ENCODE assay signal across 8 cellular contexts in genomic region chr15:85443593-85444328, GRCh38.
DNase-seq lines count a peak whose midpoint lies in the region; ATAC-seq, FAIRE-seq and TF ChIP-seq lines count a peak whose summit lies in the region.

No MANE protein-coding gene starts in this region.

- H3K36me3 ChIP-seq in bronchial epithelial cell (ENCODE audit: control insufficient read depth, insufficient read depth, low read length) (no peaks in the 10 kb centered on the region), mesodermal cell (ENCODE audit: control insufficient read depth, insufficient read depth, low read length) (no peaks in the 10 kb centered on the region), ascending aorta (no peaks in the 10 kb centered on the region)

- H3K4me1 ChIP-seq in mesodermal cell (ENCODE audit: control insufficient read depth, insufficient read depth, low read length, poor library complexity, severe bottlenecking): peaks cover 21% of the 10 kb centered on the region
- peaks cover 0 to 9% of the 10 kb centered on the region in 2 donors for H3K4me1 ChIP-seq in ascending aorta

- no peak overlapping the region for H3K4me3 ChIP-seq in AG10803 (ENCODE audit: low read length)
- no peak overlapping the region for H3K4me3 ChIP-seq in bronchial epithelial cell (ENCODE audit: low read depth, low read length)
- no peak overlapping the region for H3K4me3 ChIP-seq in mesodermal cell (ENCODE audit: extremely low read depth, insufficient read depth, low read length, poor library complexity, severe bottlenecking)
- H3K4me3 ChIP-seq in ascending aorta: no peak overlapping the region

- ATAC-seq in GM18870 (IDR thresholded peaks at IDR 0.05; ENCODE audit: unreplicated experiment) (peak; percentile 72), HG03060 (IDR thresholded peaks at IDR 0.05; ENCODE audit: low read depth, unreplicated experiment) (peak; percentile 51)

- H3K27me3 ChIP-seq in bronchial epithelial cell (ENCODE audit: control insufficient read depth, insufficient read depth, low read length): no peaks in the 10 kb centered on the region
- no peaks in the 10 kb centered on the region for H3K27me3 ChIP-seq in ascending aorta

- H3K9me3 ChIP-seq in mesodermal cell (ENCODE audit: control insufficient read depth, low read length) (no peaks in the 10 kb centered on the region), ascending aorta (no peaks in the 10 kb centered on the region)

- intact Hi-C loops in ascending aorta (cut with DNase I): no loop called here

- FAIRE-seq in bronchial epithelial cell (lab: Jason Lieb, UNC): no peak

- WGBS in mesodermal cell (ENCODE audit: insufficient coverage in 2 of 2), 2 experiments: 90 to 91% methylated on average over 3 of the region's 6 CpGs

- TF ChIP-seq CTCF in AG10803 (conservative IDR thresholded peaks at IDR 0.05; ENCODE audit: low read length) (no peak), bronchial epithelial cell (IDR thresholded peaks at IDR 0.05; ENCODE audit: insufficient read depth, low read length, severe bottlenecking) (peak; percentile 22), ascending aorta (IDR thresholded peaks at IDR 0.05) (no peak)

- DNase-seq in AG10803 (ENCODE audit: low read depth): peak; percentile 33
- DNase-seq in NCI-H345 (lab: John Stamatoyannopoulos, UW): peak; percentile 46
- DNase-seq in bronchial epithelial cell (ENCODE audit: low read depth): peak; percentile 96
- DNase-seq in ascending aorta (ENCODE audit: low spot score in 2 of 2): no peak
- no peak for DNase-seq in GM19238 (ENCODE audit: insufficient read length, low spot score)

- H3K27ac ChIP-seq in mesodermal cell (ENCODE audit: low read depth, low read length, severe bottlenecking) (peak overlapping the region; percentile 77), ascending aorta (no peak overlapping the region)

Comparison
In these comparisons a context has a peak if more than half of its experiments do, and no peak if none do; other contexts are left out.
1. DNase-seq: peak in AG10803 (single experiment), NCI-H345 (single experiment) and bronchial epithelial cell (single experiment); none in ascending aorta (0 of 2) and GM19238 (single experiment).